Comparison of ENCODE assay signal across 17 cellular contexts in genomic region chr13:53007872-53008271, GRCh38. TPM values are rescaled to one million over a fixed set of nuclear protein-coding genes. Genes with fewer than 3 reads are reported as not detected.
"Had no signal": no experiment of that assay in that cellular context is flagged by ENCODE, and none has a peak within 500 bp of the region (broad histone marks: within the 10 kb centered on the region; RNA-seq: fewer than 3 reads in every experiment).

No MANE protein-coding gene starts in this region.

- ATAC-seq: effector memory CD8-positive, alpha-beta T cell; gastroesophageal sphincter; lower lobe of right lung; naive thymus-derived CD4-positive, alpha-beta T cell had no signal

- H3K36me3 Mint-ChIP-seq: activated naive CD4-positive, alpha-beta T cell treated with anti-CD3 and anti-CD28 coated beads, Interleukin-2, amount 10 ng/mL, durations not matched to agents 7 days and 5 days; naive thymus-derived CD4-positive, alpha-beta T cell had no signal

- H3K4me3 Mint-ChIP-seq: activated CD4-positive, alpha-beta T cell treated with anti-CD3 and anti-CD28 coated beads, Interleukin-2, amount 10 ng/mL, durations not matched to agents 7 days and 5 days; activated naive CD4-positive, alpha-beta T cell treated with anti-CD3 and anti-CD28 coated beads, Interleukin-2, amount 10 ng/mL, durations not matched to agents 7 days and 5 days; central memory CD8-positive, alpha-beta T cell; dendritic cell treated with granulocyte-macrophage colony-stimulating factor and Interleukin-4, amounts not matched to agents 40 ng/mL and 50 ng/mL, for 4 days; effector memory CD8-positive, alpha-beta T cell; naive thymus-derived CD4-positive, alpha-beta T cell; T-helper 1 cell treated with Interleukin-12 subunit alpha and Interleukin-12 subunit beta and Interleukin-4 antibody, amounts not matched to agents 30 μg/mL and 1 μg/mL, for 36 hours had no signal

- DNase-seq: activated CD4-positive, alpha-beta T cell treated with anti-CD3 and anti-CD28 coated beads, Interleukin-2, amount 10 ng/mL, durations not matched to agents 7 days and 5 days; activated CD4-positive, CD25-positive, alpha-beta regulatory T cell; activated CD8-positive, alpha-beta memory T cell treated with anti-CD3 and anti-CD28 coated beads for 24 hours; activated naive CD4-positive, alpha-beta T cell treated with anti-CD3 and anti-CD28 coated beads, Interleukin-2, amount 10 ng/mL, durations not matched to agents 7 days and 5 days; effector memory CD8-positive, alpha-beta T cell; kidney; lower lobe of right lung; midbrain; naive thymus-derived CD4-positive, alpha-beta T cell; stimulated activated CD4-positive, alpha-beta T cell treated with anti-CD3 and anti-CD28 coated beads, Interleukin-12 subunit alpha, Interleukin-12 subunit beta, amount 100 ng/mL, for 4 hours; stimulated activated CD4-positive, alpha-beta T cell treated with anti-CD3 and anti-CD28 coated beads, Interleukin-2, amount 100 ng/mL, for 48 hours; stimulated activated naive CD4-positive, alpha-beta T cell treated with Interleukin-2 at 50 U/mL for 16 hours had no signal

- H3K9me3 Mint-ChIP-seq: activated CD4-positive, alpha-beta T cell treated with anti-CD3 and anti-CD28 coated beads, Interleukin-2, amount 10 ng/mL, durations not matched to agents 7 days and 5 days; activated naive CD4-positive, alpha-beta T cell treated with anti-CD3 and anti-CD28 coated beads, Interleukin-2, amount 10 ng/mL, durations not matched to agents 7 days and 5 days; central memory CD8-positive, alpha-beta T cell; dendritic cell treated with granulocyte-macrophage colony-stimulating factor and Interleukin-4, amounts not matched to agents 40 ng/mL and 50 ng/mL, for 4 days; effector memory CD8-positive, alpha-beta T cell; T-helper 1 cell treated with Interleukin-12 subunit alpha and Interleukin-12 subunit beta and Interleukin-4 antibody, amounts not matched to agents 30 μg/mL and 1 μg/mL, for 36 hours had no signal

- H3K4me1 Mint-ChIP-seq: activated CD4-positive, alpha-beta T cell treated with anti-CD3 and anti-CD28 coated beads, Interleukin-2, amount 10 ng/mL, durations not matched to agents 7 days and 5 days; activated naive CD4-positive, alpha-beta T cell treated with anti-CD3 and anti-CD28 coated beads, Interleukin-2, amount 10 ng/mL, durations not matched to agents 7 days and 5 days; central memory CD8-positive, alpha-beta T cell; naive thymus-derived CD4-positive, alpha-beta T cell had no signal

- H3K27ac Mint-ChIP-seq: activated CD4-positive, alpha-beta T cell treated with anti-CD3 and anti-CD28 coated beads, Interleukin-2, amount 10 ng/mL, durations not matched to agents 7 days and 5 days; activated naive CD4-positive, alpha-beta T cell treated with anti-CD3 and anti-CD28 coated beads, Interleukin-2, amount 10 ng/mL, durations not matched to agents 7 days and 5 days; dendritic cell treated with granulocyte-macrophage colony-stimulating factor and Interleukin-4, amounts not matched to agents 40 ng/mL and 50 ng/mL, for 4 days; effector memory CD8-positive, alpha-beta T cell; naive thymus-derived CD4-positive, alpha-beta T cell; T-helper 1 cell treated with Interleukin-12 subunit alpha and Interleukin-12 subunit beta and Interleukin-4 antibody, amounts not matched to agents 30 μg/mL and 1 μg/mL, for 36 hours had no signal

- H3K27me3 Mint-ChIP-seq: dendritic cell treated with granulocyte-macrophage colony-stimulating factor and Interleukin-4, amounts not matched to agents 40 ng/mL and 50 ng/mL, for 4 days had no signal

RNA-seq across cellular contexts. Expression of gene OLFM4, which starts 20.7 kb away (rescaled TPM):
- total RNA-seq: activated CD4-positive, alpha-beta T cell treated with anti-CD3 and anti-CD28 coated beads, Interleukin-2, amount 10 ng/mL, durations not matched to agents 7 days and 5 days; lower lobe of right lung; naive thymus-derived CD4-positive, alpha-beta T cell; pulmonary artery endothelial cell had no signal
